1 cellular context compared by ENCODE assay signal in genomic region chr10:103504181-103504783, GRCh38.
TF ChIP-seq lines count a peak whose summit lies in the region.

No MANE protein-coding gene starts in this region.

TF ChIP-seq in GM23338, 12 proteins besides CTCF, POLR2A, EP300 and RAD21 (continued from another document):
- TF ChIP-seq POLR2AphosphoS5 (IDR thresholded peaks at IDR 0.05; ENCODE audit: low read depth) (no peak), STAT1 (IDR thresholded peaks at IDR 0.05; ENCODE audit: unreplicated experiment) (no peak), EZH2phosphoT487 (IDR thresholded peaks at IDR 0.05; ENCODE audit: unreplicated experiment) (no peak), NANOG (IDR thresholded peaks at IDR 0.05; ENCODE audit: borderline replicate concordance) (no peak), ETS1 (IDR thresholded peaks at IDR 0.05) (no peak)
